In the genomic region with DNA sequence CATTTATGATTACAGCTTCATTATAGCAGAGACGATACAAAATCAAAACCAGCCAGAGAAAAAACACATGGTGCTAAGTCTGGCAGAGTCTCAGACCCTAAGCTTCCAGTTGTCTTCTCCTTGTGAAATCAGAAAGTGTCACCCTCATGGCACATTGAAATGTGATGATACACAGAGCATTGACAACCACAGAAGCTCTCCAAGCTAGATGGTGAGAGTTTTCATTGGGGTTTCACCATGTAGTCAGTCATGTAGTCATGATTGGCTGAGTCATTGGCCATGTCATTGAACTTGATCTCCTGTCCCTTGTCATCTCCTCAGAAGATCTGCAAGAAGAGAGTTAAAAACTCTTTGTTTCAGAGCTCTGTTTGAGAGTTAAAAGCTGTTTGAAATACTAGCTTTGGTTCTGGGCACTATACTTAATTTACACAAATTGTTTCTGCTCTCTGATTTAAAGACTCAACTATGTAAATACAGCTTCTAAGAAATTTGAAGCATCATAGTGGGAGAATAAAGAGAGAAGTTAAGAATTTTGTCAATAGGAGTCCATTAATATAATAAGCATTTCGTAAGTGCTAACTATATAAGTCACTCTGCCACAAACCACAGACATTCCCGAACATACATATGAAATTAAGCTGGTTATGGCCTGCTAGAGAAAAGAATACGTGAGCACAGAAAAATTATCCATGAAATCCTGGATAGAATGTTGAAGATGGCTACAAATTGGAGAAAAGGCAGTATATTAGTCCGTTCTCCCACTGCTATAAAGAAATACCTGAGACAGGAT, we compare ENCODE assay signal across 1 cellular context.
TF ChIP-seq lines count a peak whose summit lies in the region.

No MANE protein-coding gene starts in this region.

TF ChIP-seq in IMR-90, 13 proteins besides CTCF, POLR2A, EP300 and RAD21:
- TF ChIP-seq, protein P1, sequence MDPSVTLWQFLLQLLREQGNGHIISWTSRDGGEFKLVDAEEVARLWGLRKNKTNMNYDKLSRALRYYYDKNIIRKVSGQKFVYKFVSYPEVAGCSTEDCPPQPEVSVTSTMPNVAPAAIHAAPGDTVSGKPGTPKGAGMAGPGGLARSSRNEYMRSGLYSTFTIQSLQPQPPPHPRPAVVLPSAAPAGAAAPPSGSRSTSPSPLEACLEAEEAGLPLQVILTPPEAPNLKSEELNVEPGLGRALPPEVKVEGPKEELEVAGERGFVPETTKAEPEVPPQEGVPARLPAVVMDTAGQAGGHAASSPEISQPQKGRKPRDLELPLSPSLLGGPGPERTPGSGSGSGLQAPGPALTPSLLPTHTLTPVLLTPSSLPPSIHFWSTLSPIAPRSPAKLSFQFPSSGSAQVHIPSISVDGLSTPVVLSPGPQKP (IDR thresholded peaks at IDR 0.05; ENCODE audit: borderline replicate concordance, low read depth, low read length), result no peak
- TF ChIP-seq MAFK (IDR thresholded peaks at IDR 0.05; ENCODE audit: low read depth, low read length) (no peak), MXI1 (IDR thresholded peaks at IDR 0.05; ENCODE audit: borderline replicate concordance, low read depth, low read length) (no peak), MAZ (IDR thresholded peaks at IDR 0.05; ENCODE audit: borderline replicate concordance, low read depth, low read length) (no peak), SMC3 (IDR thresholded peaks at IDR 0.05; ENCODE audit: low read depth, low read length) (no peak)
